ENCODE assay signal across 19 cellular contexts in the genomic region with DNA sequence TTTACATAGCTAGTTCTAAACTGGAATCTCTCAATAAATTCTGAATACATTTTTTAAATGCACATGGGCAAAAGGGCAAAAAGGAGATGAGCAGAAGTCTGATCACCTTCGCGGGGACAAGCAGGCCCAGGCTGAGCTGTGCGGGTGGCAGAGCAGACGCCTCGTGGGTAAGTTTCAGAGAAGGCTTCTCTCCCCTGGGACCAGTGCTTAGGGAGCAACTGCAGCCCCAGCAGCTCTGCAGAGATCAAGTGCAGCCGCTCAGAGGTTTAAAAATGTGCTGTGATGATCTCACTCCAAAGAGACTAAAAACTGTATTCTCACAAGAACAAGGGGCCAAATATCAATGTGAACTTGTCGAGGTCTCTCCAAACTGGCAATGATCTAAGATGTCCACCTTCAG.
"Had no signal": no experiment of that assay in that cellular context is flagged by ENCODE, and none has a peak within 500 bp of the region (broad histone marks: within the 10 kb centered on the region; RNA-seq: fewer than 3 reads in every experiment).

No MANE protein-coding gene starts in this region.

- DNase-seq: activated CD4-positive, alpha-beta T cell treated with anti-CD3 and anti-CD28 coated beads, Interleukin-2, amount 50 U/mL, for 1 hour; activated CD8-positive, alpha-beta T cell treated with anti-CD3 and anti-CD28 coated beads, Interleukin-2, amount 10 ng/mL, durations not matched to agents 7 days and 5 days; activated gamma-delta T cell treated with Interleukin-2 at 50 U/mL for 16 hours; activated T-cell treated with anti-CD3 and anti-CD28 coated beads, Interleukin-2, amount 50 U/mL, for 1 hour; aorta; heart left ventricle; left ventricle myocardium superior; mammary epithelial cell; natural killer cell; sigmoid colon; stimulated activated CD4-positive, alpha-beta T cell treated with anti-CD3 and anti-CD28 coated beads, Interleukin-15, amount 100 ng/mL, for 24 hours; stomach; transverse colon had no signal

- ATAC-seq: activated CD4-positive, CD25-positive, alpha-beta regulatory T cell treated with anti-CD3 and anti-CD28 coated beads, Interleukin-2, amount 50 U/mL, for 24 hours; activated CD8-positive, alpha-beta T cell treated with anti-CD3 and anti-CD28 coated beads, Interleukin-2, amount 10 ng/mL, durations not matched to agents 7 days and 5 days; gastroesophageal sphincter; heart left ventricle; left ventricle myocardium superior; natural killer cell; stimulated activated memory B cell treated with anti-CD40 and anti-IgM and Interleukin-4, amounts not matched to agents 10 μg/mL and 1 μg/mL and 100 μg/mL, for 72 hours had no signal

- FAIRE-seq: islet of Langerhans, urothelium cell line had no signal

- H3K27me3 ChIP-seq: stomach, transverse colon had no signal

- H3K4me3 ChIP-seq: gastroesophageal sphincter, heart left ventricle, sigmoid colon, smooth muscle cell, stomach, transverse colon had no signal

- H3K36me3 ChIP-seq: gastroesophageal sphincter, heart left ventricle, sigmoid colon, stomach, transverse colon had no signal
